ENCODE assay signal across 40 cellular contexts in the genomic region with DNA sequence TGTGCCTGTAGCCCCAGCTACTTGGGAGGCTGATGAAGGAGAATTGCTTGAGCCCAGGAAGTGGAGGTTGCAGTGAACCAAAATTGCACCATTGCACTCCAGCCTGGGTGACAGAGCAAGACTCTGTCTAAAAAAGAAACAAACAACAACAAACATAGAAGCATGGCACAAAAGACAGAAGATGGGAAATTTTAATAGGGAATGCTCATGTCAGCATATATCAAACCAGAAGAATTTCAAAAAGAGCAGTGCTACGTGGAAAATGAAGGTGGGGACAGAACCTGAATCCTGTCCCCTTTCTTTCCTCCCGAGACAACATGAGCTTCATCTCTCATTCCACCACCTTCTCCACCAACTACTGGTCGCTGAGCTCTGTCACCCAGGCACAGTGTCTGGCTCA.
"Had no signal": no experiment of that assay in that cellular context is flagged by ENCODE, and none has a peak within 500 bp of the region (broad histone marks: within the 10 kb centered on the region; RNA-seq: fewer than 3 reads in every experiment).

No MANE protein-coding gene starts in this region.

- H3K9me3 Mint-ChIP-seq: activated naive CD8-positive, alpha-beta T cell treated with anti-CD3 and anti-CD28 coated beads, Interleukin-2, amount 50 U/mL, for 24 hours; activated T-cell treated with anti-CD3 and anti-CD28 coated beads, Interleukin-2, amount 50 U/mL, for 24 hours; activated T-helper 1 cell treated with anti-CD3 and anti-CD28 coated beads, Interleukin-12 subunit alpha, Interleukin-12 subunit beta, Interleukin-2, Interleukin-4 antibody, amounts not matched to agents 30 ng/mL and 10 ng/mL and 1 ng/mL, durations not matched to agents 14 hours and 24 hours and 36 hours; activated T-helper 2 cell treated with anti-CD3 and anti-CD28 coated beads, Interferon-gamma antibody, Interleukin-2, Interleukin-4, amounts not matched to agents 10 μg/mL and 5 μg/mL and 100 μg/mL, durations not matched to agents 14 hours and 24 hours and 36 hours; central memory CD8-positive, alpha-beta T cell had no signal

- DNase-seq: activated effector memory CD4-positive, alpha-beta T cell treated with anti-CD3 and anti-CD28 coated beads, Interleukin-2, amount 50 U/mL, for 16 hours; activated effector memory CD4-positive, alpha-beta T cell treated with Interleukin-2 at 50 U/mL for 16 hours; activated gamma-delta T cell; activated gamma-delta T cell treated with Interleukin-2 at 50 U/mL for 16 hours; activated naive CD4-positive, alpha-beta T cell; activated naive CD4-positive, alpha-beta T cell treated with anti-CD3 and anti-CD28 coated beads for 36 hours; activated naive CD4-positive, alpha-beta T cell treated with anti-CD3 and anti-CD28 coated beads, Interleukin-2, amount 10 ng/mL, durations not matched to agents 7 days and 5 days; activated naive CD4-positive, alpha-beta T cell treated with anti-CD3 and anti-CD28 coated beads, Interleukin-2, amount 50 U/mL, for 16 hours; activated naive CD4-positive, alpha-beta T cell treated with Interleukin-2 at 50 U/mL for 16 hours; activated naive CD8-positive, alpha-beta T cell treated with anti-CD3 and anti-CD28 coated beads for 36 hours; activated naive CD8-positive, alpha-beta T cell treated with anti-CD3 and anti-CD28 coated beads, Interleukin-2, amount 10 ng/mL, durations not matched to agents 7 days and 5 days; activated naive CD8-positive, alpha-beta T cell treated with anti-CD3 and anti-CD28 coated beads, Interleukin-2, amount 50 U/mL, for 24 hours; activated T-cell treated with anti-CD3 and anti-CD28 coated beads, Interleukin-2, amount 50 U/mL, for 24 hours; activated T-cell treated with anti-CD3 and anti-CD28 coated beads, Interleukin-2, amount 50 U/mL, for 4 hours; activated T-cell treated with anti-CD3 and anti-CD28 coated beads, Interleukin-2, amount 50 U/mL, for 48 hours; adrenal gland; amniotic stem cell; amygdala; anterior cingulate cortex; aorta; body of pancreas; brain microvascular endothelial cell; caudate nucleus; central memory CD4-positive, alpha-beta T cell; cerebellar nuclear complex; colonic mucosa had no signal

- H3K27ac Mint-ChIP-seq: activated naive CD4-positive, alpha-beta T cell treated with anti-CD3 and anti-CD28 coated beads for 36 hours; activated naive CD4-positive, alpha-beta T cell treated with anti-CD3 and anti-CD28 coated beads, Interleukin-2, amount 10 ng/mL, durations not matched to agents 7 days and 5 days; activated naive CD4-positive, alpha-beta T cell treated with anti-CD3 and anti-CD28 coated beads, Interleukin-2, amount 50 U/mL, for 24 hours; activated naive CD4-positive, alpha-beta T cell treated with anti-CD3 and anti-CD28 coated beads, Interleukin-2, amount 50 U/mL, for 72 hours; activated naive CD8-positive, alpha-beta T cell; activated naive CD8-positive, alpha-beta T cell treated with anti-CD3 and anti-CD28 coated beads for 36 hours; activated naive CD8-positive, alpha-beta T cell treated with anti-CD3 and anti-CD28 coated beads, Interleukin-2, amount 10 ng/mL, durations not matched to agents 7 days and 5 days; activated naive CD8-positive, alpha-beta T cell treated with anti-CD3 and anti-CD28 coated beads, Interleukin-2, amount 50 U/mL, for 24 hours; activated T-cell treated with anti-CD3 and anti-CD28 coated beads, Interleukin-2, amount 50 U/mL, for 24 hours; activated T-helper 1 cell treated with anti-CD3 and anti-CD28 coated beads, Interleukin-12 subunit alpha, Interleukin-12 subunit beta, Interleukin-2, Interleukin-4 antibody, amounts not matched to agents 30 ng/mL and 10 ng/mL and 1 ng/mL, durations not matched to agents 14 hours and 24 hours and 36 hours; activated T-helper 17 cell treated with anti-CD3 and anti-CD28 coated beads, Interleukin-2, amount 50 U/mL, for 72 hours; activated T-helper 2 cell treated with anti-CD3 and anti-CD28 coated beads, Interferon-gamma antibody, Interleukin-2, Interleukin-4, amounts not matched to agents 10 μg/mL and 5 μg/mL and 100 μg/mL, durations not matched to agents 14 hours and 24 hours and 36 hours; brain had no signal

- H3K4me3 ChIP-seq: adrenal gland, ascending aorta, body of pancreas, breast epithelium, cardiac muscle cell, colonic mucosa had no signal

- H3K4me3 Mint-ChIP-seq: activated naive CD4-positive, alpha-beta T cell treated with anti-CD3 and anti-CD28 coated beads for 36 hours; activated naive CD4-positive, alpha-beta T cell treated with anti-CD3 and anti-CD28 coated beads, Interleukin-2, amount 10 ng/mL, durations not matched to agents 7 days and 5 days; activated naive CD4-positive, alpha-beta T cell treated with anti-CD3 and anti-CD28 coated beads, Interleukin-2, amount 50 U/mL, for 24 hours; activated naive CD8-positive, alpha-beta T cell; activated naive CD8-positive, alpha-beta T cell treated with anti-CD3 and anti-CD28 coated beads for 36 hours; activated naive CD8-positive, alpha-beta T cell treated with anti-CD3 and anti-CD28 coated beads, Interleukin-2, amount 10 ng/mL, durations not matched to agents 7 days and 5 days; activated naive CD8-positive, alpha-beta T cell treated with anti-CD3 and anti-CD28 coated beads, Interleukin-2, amount 50 U/mL, for 24 hours; activated T-cell treated with anti-CD3 and anti-CD28 coated beads, Interleukin-2, amount 50 U/mL, for 24 hours; activated T-cell treated with anti-CD3 and anti-CD28 coated beads, Interleukin-2, amount 50 U/mL, for 4 hours; activated T-helper 1 cell treated with anti-CD3 and anti-CD28 coated beads, Interleukin-12 subunit alpha, Interleukin-12 subunit beta, Interleukin-2, Interleukin-4 antibody, amounts not matched to agents 30 ng/mL and 10 ng/mL and 1 ng/mL, durations not matched to agents 14 hours and 24 hours and 36 hours; activated T-helper 17 cell treated with anti-CD3 and anti-CD28 coated beads, Interleukin-2, amount 50 U/mL, for 72 hours; brain; central memory CD8-positive, alpha-beta T cell had no signal

- H3K4me1 Mint-ChIP-seq: activated naive CD4-positive, alpha-beta T cell treated with anti-CD3 and anti-CD28 coated beads, Interleukin-2, amount 10 ng/mL, durations not matched to agents 7 days and 5 days; activated naive CD4-positive, alpha-beta T cell treated with anti-CD3 and anti-CD28 coated beads, Interleukin-2, amount 50 U/mL, for 24 hours; activated naive CD8-positive, alpha-beta T cell treated with anti-CD3 and anti-CD28 coated beads for 36 hours; activated naive CD8-positive, alpha-beta T cell treated with anti-CD3 and anti-CD28 coated beads, Interleukin-2, amount 10 ng/mL, durations not matched to agents 7 days and 5 days; activated naive CD8-positive, alpha-beta T cell treated with anti-CD3 and anti-CD28 coated beads, Interleukin-2, amount 50 U/mL, for 24 hours; activated T-helper 17 cell treated with anti-CD3 and anti-CD28 coated beads, Interleukin-2, amount 50 U/mL, for 72 hours; central memory CD8-positive, alpha-beta T cell had no signal

- ATAC-seq: activated naive CD4-positive, alpha-beta T cell treated with anti-CD3 and anti-CD28 coated beads, Interleukin-2, amount 50 U/mL, for 72 hours; activated naive CD8-positive, alpha-beta T cell treated with anti-CD3 and anti-CD28 coated beads, Interleukin-2, amount 50 U/mL, for 24 hours; activated T-cell treated with anti-CD3 and anti-CD28 coated beads, Interleukin-2, amount 50 U/mL, for 4 hours; activated T-helper 17 cell treated with anti-CD3 and anti-CD28 coated beads, Interleukin-2, amount 50 U/mL, for 72 hours; body of pancreas had no signal

- H3K27me3 ChIP-seq: adrenal gland, ascending aorta, body of pancreas, brain microvascular endothelial cell, breast epithelium, cardiac muscle cell, colonic mucosa had no signal

- FAIRE-seq: astrocyte, bronchial epithelial cell, colon had no signal

- H3K36me3 ChIP-seq: adrenal gland, ascending aorta, brain microvascular endothelial cell, breast epithelium, cardiac muscle cell, colonic mucosa had no signal

- H3K27me3 Mint-ChIP-seq: activated naive CD4-positive, alpha-beta T cell treated with anti-CD3 and anti-CD28 coated beads, Interleukin-2, amount 50 U/mL, for 24 hours; activated naive CD8-positive, alpha-beta T cell; activated naive CD8-positive, alpha-beta T cell treated with anti-CD3 and anti-CD28 coated beads for 36 hours; activated naive CD8-positive, alpha-beta T cell treated with anti-CD3 and anti-CD28 coated beads, Interleukin-2, amount 50 U/mL, for 24 hours; activated T-cell treated with anti-CD3 and anti-CD28 coated beads, Interleukin-2, amount 50 U/mL, for 24 hours had no signal

- H3K9me3 ChIP-seq: adrenal gland, body of pancreas, colonic mucosa had no signal

- H3K36me3 Mint-ChIP-seq: activated naive CD4-positive, alpha-beta T cell treated with anti-CD3 and anti-CD28 coated beads, Interleukin-2, amount 10 ng/mL, durations not matched to agents 7 days and 5 days; activated naive CD8-positive, alpha-beta T cell; activated naive CD8-positive, alpha-beta T cell treated with anti-CD3 and anti-CD28 coated beads, Interleukin-2, amount 10 ng/mL, durations not matched to agents 7 days and 5 days; brain had no signal

- H3K4me1 ChIP-seq: adrenal gland, body of pancreas, breast epithelium, colonic mucosa had no signal

- H3K27ac ChIP-seq: adrenal gland, ascending aorta, body of pancreas, brain microvascular endothelial cell, breast epithelium, cardiac muscle cell, colonic mucosa had no signal
